In genomic region chr1:117967900-117968299, GRCh38 we compare ENCODE assay signal across 12 cellular contexts. TPM values are rescaled to one million over a fixed set of nuclear protein-coding genes. Genes with fewer than 3 reads are reported as not detected.
DNase-seq lines count a peak whose midpoint lies in the region; ATAC-seq and TF ChIP-seq lines count a peak whose summit lies in the region.
"Had no signal": no experiment of that assay in that cellular context is flagged by ENCODE, and none has a peak within 500 bp of the region (broad histone marks: within the 10 kb centered on the region; RNA-seq: fewer than 3 reads in every experiment).

No MANE protein-coding gene starts in this region.

- H2AFZ ChIP-seq in mammary epithelial cell (ENCODE audit: low read depth, low read length) = no peak overlapping the region
- peak overlapping the region; percentile 62 for H2AFZ ChIP-seq in neuronal stem cell (ENCODE audit: low read length)

- H4K91ac ChIP-seq in neuronal stem cell (ENCODE audit: low read depth, low read length, poor library complexity) = no peak overlapping the region

- TF ChIP-seq CTCF in mammary epithelial cell (conservative IDR thresholded peaks at IDR 0.05 in 1 of 2, IDR thresholded peaks at IDR 0.05 in 1 of 2; ENCODE audit: extremely low read depth in 1 of 2, insufficient read depth in 1 of 2, low read depth in 1 of 2, low read length in 2 of 2) = no peak
- no peak for TF ChIP-seq CTCF in esophagus muscularis mucosa (IDR thresholded peaks at IDR 0.05)

- H3K4ac ChIP-seq in neuronal stem cell (ENCODE audit: low read length) = no peak overlapping the region

- no peak overlapping the region for H2BK5ac ChIP-seq in neuronal stem cell (ENCODE audit: low read length)

- H3K4me1 ChIP-seq in mammary epithelial cell (ENCODE audit: insufficient read depth, low read length) (no peaks in the 10 kb centered on the region), neuronal stem cell (ENCODE audit: control insufficient read depth in 2 of 2, insufficient read depth in 1 of 2, low read depth in 1 of 2, low read length in 2 of 2) (peaks cover 7 to 11% of the 10 kb centered on the region in 2 donors), esophagus muscularis mucosa (no peaks in the 10 kb centered on the region)

- no peak overlapping the region for H3K4me2 ChIP-seq in mammary epithelial cell (ENCODE audit: insufficient read depth, low read depth, low read length)
- H3K4me2 ChIP-seq in neuronal stem cell (ENCODE audit: insufficient read depth, low read length, poor library complexity, severe bottlenecking) = no peak overlapping the region

- no peak for TF ChIP-seq EP300 in esophagus muscularis mucosa (IDR thresholded peaks at IDR 0.05)

- no peak overlapping the region for H2BK15ac ChIP-seq in neuronal stem cell (ENCODE audit: low read length)

- TF ChIP-seq POLR2A in esophagus muscularis mucosa (IDR thresholded peaks at IDR 0.05; ENCODE audit: low read depth) = no peak

- H2BK120ac ChIP-seq in neuronal stem cell (ENCODE audit: low read depth, low read length) = no peak overlapping the region

- no peak overlapping the region for H2AK5ac ChIP-seq in neuronal stem cell (ENCODE audit: low read depth, low read length)

- H2BK12ac ChIP-seq in neuronal stem cell (ENCODE audit: low read length) = no peak overlapping the region

- H3K27ac ChIP-seq in mammary epithelial cell (ENCODE audit: insufficient read depth, low read depth, low read length) (no peak overlapping the region), neuronal stem cell (replicated peaks; ENCODE audit: low read length) (peak overlapping the region; percentile 28), esophagus muscularis mucosa (replicated peaks in 1 of 4) (no peak overlapping the region)

- peaks cover 2% of the 10 kb centered on the region for H3K36me3 ChIP-seq in mammary epithelial cell (ENCODE audit: insufficient read depth, low read length)
- H3K36me3 ChIP-seq in neuronal stem cell (replicated peaks in 1 of 2; ENCODE audit: control insufficient read depth in 2 of 2, insufficient read depth in 2 of 2, low read length in 2 of 2) = peaks cover 2% of the 10 kb centered on the region in 2 donors
- peaks cover 0 to 6% (median 0%) of the 10 kb centered on the region in 4 donors for H3K36me3 ChIP-seq in esophagus muscularis mucosa

- H3K9me3 ChIP-seq in mammary epithelial cell (replicated peaks; ENCODE audit: insufficient read depth, low read length) = no peaks in the 10 kb centered on the region
- no peaks in the 10 kb centered on the region for H3K9me3 ChIP-seq in neuronal stem cell (replicated peaks in 1 of 2; ENCODE audit: control insufficient read depth in 2 of 2, insufficient read depth in 1 of 2, low read depth in 1 of 2, low read length in 2 of 2)
- no peaks in the 10 kb centered on the region for H3K9me3 ChIP-seq in esophagus muscularis mucosa

- H4K8ac ChIP-seq in neuronal stem cell (ENCODE audit: low read depth, low read length) = no peak overlapping the region

- 5% methylated on average over 2 of the region's 2 CpGs for WGBS in mammary epithelial cell (ENCODE audit: low coverage, missing lambda C conversion rate)
- WGBS in neuronal stem cell (ENCODE audit: extremely low coverage in 2 of 2, insufficient read length in 2 of 2, insufficient replicate concordance in 1 of 2), 2 donors = no CpG with 5 or more reads among the region's 2 CpGs
- WGBS in esophagus muscularis mucosa = 35% methylated on average over 2 of the region's 2 CpGs

- BruUV-seq in mammary epithelial cell (replicated peaks; lab: Mats Ljungman, UMichigan) = no TSS peak

- no peak for ATAC-seq in left lobe of liver
- no peak for ATAC-seq in HG02852 (IDR thresholded peaks at IDR 0.05; ENCODE audit: unreplicated experiment)
- ATAC-seq: GM12878 had no signal

- H3K23ac ChIP-seq in neuronal stem cell (ENCODE audit: low read depth, low read length, poor library complexity) = no peak overlapping the region

- H3K9ac ChIP-seq in mammary epithelial cell (ENCODE audit: insufficient read depth, low read length) (no peak overlapping the region), neuronal stem cell (ENCODE audit: low read depth, low read length, poor library complexity) (no peak overlapping the region)

- in situ Hi-C loops in mammary epithelial cell (cut with MboI; ENCODE audit: low sequenced_read_pairs in 2 of 2) = no loop called here

- intact Hi-C loops in mammary epithelial cell (cut with micrococcal nuclease) = no loop called here
- intact Hi-C loops in esophagus muscularis mucosa (cut with DNase I) = no loop called here

- dilution Hi-C loops in mammary epithelial cell (cut with HindIII; ENCODE audit: low sequenced_read_pairs) = no loop called here

- H3K4me3 ChIP-seq in mammary epithelial cell (replicated peaks in 1 of 3; ENCODE audit: insufficient read depth in 1 of 3, low read depth in 2 of 3, low read length in 3 of 3) (no peak overlapping the region), neuronal stem cell (ENCODE audit: low read length in 2 of 2) (no peak overlapping the region), esophagus muscularis mucosa (no peak overlapping the region)
- H3K4me3 ChIP-seq: GM12878 had no signal

- no peaks in the 10 kb centered on the region for H3K79me1 ChIP-seq in neuronal stem cell (ENCODE audit: low read depth, low read length)

- CTCF ChIA-PET in mammary epithelial cell (lab: Charles Lee; ENCODE audit: low non-redundant PET) = interaction anchor here (0.6 kb wide), 2 partner anchors 14 to 287 kb away, joined by 3 to 7 read pairs; no protein-coding TSS in a partner anchor

- no peaks in the 10 kb centered on the region for H3K27me3 ChIP-seq in mammary epithelial cell (ENCODE audit: insufficient read depth, low read length)
- no peaks in the 10 kb centered on the region for H3K27me3 ChIP-seq in neuronal stem cell (ENCODE audit: control insufficient read depth in 3 of 3, insufficient read depth in 3 of 3, low read depth in 1 of 3, low read length in 3 of 3)
- no peaks in the 10 kb centered on the region for H3K27me3 ChIP-seq in esophagus muscularis mucosa

- DNase-seq in H4 (ENCODE audit: low spot score) (peak; percentile 55), NCI-H2171 treated with DMSO at 0.1 percent for 48 hours (lab: John Stamatoyannopoulos, UW) (peak; percentile 72), mammary epithelial cell (peak; percentile 15), neuronal stem cell (ENCODE audit: low spot score) (no peak), left lobe of liver (ENCODE audit: low spot score) (no peak), NCI-H146 treated with DMSO at 0.1 percent for 48 hours (lab: John Stamatoyannopoulos, UW; ENCODE audit: unreplicated experiment) (no peak), esophagus muscularis mucosa (ENCODE audit: extremely low spot score) (no peak)
- DNase-seq: activated CD8-positive, alpha-beta memory T cell treated with anti-CD3 and anti-CD28 coated beads for 24 hours; NCI-H226; stimulated activated CD4-positive, alpha-beta T cell treated with anti-CD3 and anti-CD28 coated beads, Interleukin-4, amount 100 ng/mL, for 24 hours had no signal

- H4K20me1 ChIP-seq in mammary epithelial cell (ENCODE audit: insufficient read depth, low read length) = no peaks in the 10 kb centered on the region

- no peaks in the 10 kb centered on the region for H3K79me2 ChIP-seq in mammary epithelial cell (ENCODE audit: insufficient read depth, low read length)

- no peak overlapping the region for H3K18ac ChIP-seq in neuronal stem cell (ENCODE audit: low read length)

- H3K14ac ChIP-seq in neuronal stem cell (ENCODE audit: low read length) = no peak overlapping the region

RNA-seq across cellular contexts. Expression of gene WDR3, which starts 38.4 kb away (rescaled TPM):
- total RNA-seq in H4 (2014; rRNA removed; shearing (Covaris generic)) = 35.2 and 38.3 TPM in 2 replicates
- total RNA-seq in mammary epithelial cell (10 to 100 TPM; 16.5 to 40.9 TPM), left lobe of liver (14.6 TPM), esophagus muscularis mucosa (10 to 100 TPM in 1 of 4 donors, 1 to 10 TPM in 3; 6.2 to 12.4 (median 9.1) TPM)
- polyA plus RNA-seq in mammary epithelial cell = 38.7 TPM
- polyA minus RNA-seq in mammary epithelial cell = 78.0 TPM
- 9.7 TPM for polyA plus RNA-seq in neuronal stem cell (2013, experiment 1 of 2)
- 10.3 TPM for polyA plus RNA-seq in neuronal stem cell (2013, experiment 2 of 2)

RNA-seq across cellular contexts. Expression of gene GDAP2, which starts 38.5 kb away (rescaled TPM):
- total RNA-seq in H4 (2014; rRNA removed; shearing (Covaris generic)) = 18.6 and 19.5 TPM in 2 replicates
- total RNA-seq in mammary epithelial cell (10 to 100 TPM; 26.1 to 34.0 TPM), left lobe of liver (13.7 TPM), esophagus muscularis mucosa (10 to 100 TPM; 25.3 to 30.0 (median 26.8) TPM)
- polyA plus RNA-seq in mammary epithelial cell = 10.3 TPM
- polyA minus RNA-seq in mammary epithelial cell = 26.4 TPM
- polyA plus RNA-seq in neuronal stem cell (2013, experiment 1 of 2) = 10.0 TPM
- 9.0 TPM for polyA plus RNA-seq in neuronal stem cell (2013, experiment 2 of 2)

Comparison
In these comparisons a context has a peak if more than half of its experiments do, and no peak if none do; other contexts are left out.
1. DNase-seq: peak in H4 (single experiment), NCI-H2171 treated with DMSO at 0.1 percent for 48 hours (single experiment) and mammary epithelial cell (single experiment); none in neuronal stem cell (single experiment), left lobe of liver (single experiment), NCI-H146 treated with DMSO at 0.1 percent for 48 hours (single experiment) and esophagus muscularis mucosa (single experiment).